Comparison of ENCODE assay signal across 1 cellular context in the genomic region with DNA sequence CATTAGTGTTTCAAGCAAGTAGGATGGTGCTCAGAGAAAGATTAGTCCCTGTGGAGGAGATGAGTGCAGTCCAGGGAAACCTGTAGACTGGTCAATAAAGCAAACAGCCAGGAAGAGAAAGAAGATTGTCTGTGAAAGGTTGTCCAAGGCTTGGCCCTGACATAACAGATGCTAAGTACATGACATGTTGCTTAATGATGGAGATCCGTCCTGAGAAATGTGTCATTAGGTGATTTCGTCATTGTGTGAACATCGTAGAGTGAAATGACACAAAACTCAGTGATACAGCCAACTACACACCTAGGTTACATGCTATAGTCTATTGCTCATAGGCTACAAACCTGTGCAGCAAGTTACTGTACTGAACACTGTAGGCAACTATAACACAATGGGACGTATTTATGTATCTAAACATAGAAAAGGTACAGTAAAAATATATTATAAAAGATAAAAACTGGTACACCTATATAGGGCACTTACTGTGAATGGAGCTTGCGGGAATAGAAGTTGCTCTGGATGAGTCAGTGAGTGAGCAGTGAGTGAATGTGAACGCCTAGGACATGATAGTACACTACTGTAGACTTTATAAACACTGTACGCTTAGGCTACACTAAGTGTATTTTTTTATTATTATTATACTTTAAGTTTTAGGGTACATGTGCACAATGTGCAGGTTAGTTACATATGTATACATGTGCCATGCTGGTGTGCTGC.
TF ChIP-seq lines count a peak whose summit lies in the region.

No MANE protein-coding gene starts in this region.

TF ChIP-seq in HepG2, 621 proteins besides CTCF, POLR2A, EP300 and RAD21 (continued from another document and continues in another):
- TF ChIP-seq, protein P1, sequence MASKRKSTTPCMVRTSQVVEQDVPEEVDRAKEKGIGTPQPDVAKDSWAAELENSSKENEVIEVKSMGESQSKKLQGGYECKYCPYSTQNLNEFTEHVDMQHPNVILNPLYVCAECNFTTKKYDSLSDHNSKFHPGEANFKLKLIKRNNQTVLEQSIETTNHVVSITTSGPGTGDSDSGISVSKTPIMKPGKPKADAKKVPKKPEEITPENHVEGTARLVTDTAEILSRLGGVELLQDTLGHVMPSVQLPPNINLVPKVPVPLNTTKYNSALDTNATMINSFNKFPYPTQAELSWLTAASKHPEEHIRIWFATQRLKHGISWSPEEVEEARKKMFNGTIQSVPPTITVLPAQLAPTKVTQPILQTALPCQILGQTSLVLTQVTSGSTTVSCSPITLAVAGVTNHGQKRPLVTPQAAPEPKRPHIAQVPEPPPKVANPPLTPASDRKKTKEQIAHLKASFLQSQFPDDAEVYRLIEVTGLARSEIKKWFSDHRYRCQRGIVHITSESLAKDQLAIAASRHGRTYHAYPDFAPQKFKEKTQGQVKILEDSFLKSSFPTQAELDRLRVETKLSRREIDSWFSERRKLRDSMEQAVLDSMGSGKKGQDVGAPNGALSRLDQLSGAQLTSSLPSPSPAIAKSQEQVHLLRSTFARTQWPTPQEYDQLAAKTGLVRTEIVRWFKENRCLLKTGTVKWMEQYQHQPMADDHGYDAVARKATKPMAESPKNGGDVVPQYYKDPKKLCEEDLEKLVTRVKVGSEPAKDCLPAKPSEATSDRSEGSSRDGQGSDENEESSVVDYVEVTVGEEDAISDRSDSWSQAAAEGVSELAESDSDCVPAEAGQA (IDR thresholded peaks at IDR 0.05; ENCODE audit: low read depth): no peak
- TF ChIP-seq, protein P1 (CRISPR knock-in tag; IDR thresholded peaks at IDR 0.05; ENCODE audit: borderline replicate concordance): no peak
- TF ChIP-seq ZNF484 (CRISPR knock-in tag; IDR thresholded peaks at IDR 0.05; ENCODE audit: borderline replicate concordance, low read depth): no peak
- no peak for TF ChIP-seq IRF2 (CRISPR knock-in tag; IDR thresholded peaks at IDR 0.05)
- no peak for TF ChIP-seq ARID2 (CRISPR knock-in tag; IDR thresholded peaks at IDR 0.05; ENCODE audit: borderline replicate concordance)
- no peak for TF ChIP-seq ZNF878 (CRISPR knock-in tag; IDR thresholded peaks at IDR 0.05)
- TF ChIP-seq, protein P2, sequence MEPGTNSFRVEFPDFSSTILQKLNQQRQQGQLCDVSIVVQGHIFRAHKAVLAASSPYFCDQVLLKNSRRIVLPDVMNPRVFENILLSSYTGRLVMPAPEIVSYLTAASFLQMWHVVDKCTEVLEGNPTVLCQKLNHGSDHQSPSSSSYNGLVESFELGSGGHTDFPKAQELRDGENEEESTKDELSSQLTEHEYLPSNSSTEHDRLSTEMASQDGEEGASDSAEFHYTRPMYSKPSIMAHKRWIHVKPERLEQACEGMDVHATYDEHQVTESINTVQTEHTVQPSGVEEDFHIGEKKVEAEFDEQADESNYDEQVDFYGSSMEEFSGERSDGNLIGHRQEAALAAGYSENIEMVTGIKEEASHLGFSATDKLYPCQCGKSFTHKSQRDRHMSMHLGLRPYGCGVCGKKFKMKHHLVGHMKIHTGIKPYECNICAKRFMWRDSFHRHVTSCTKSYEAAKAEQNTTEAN (CRISPR knock-in tag; conservative IDR thresholded peaks at IDR 0.05): no peak
- no peak for TF ChIP-seq KLF6 (CRISPR knock-in tag; IDR thresholded peaks at IDR 0.05)
- TF ChIP-seq HES4 (CRISPR knock-in tag; IDR thresholded peaks at IDR 0.05; ENCODE audit: borderline replicate concordance): no peak
- TF ChIP-seq, protein P3, sequence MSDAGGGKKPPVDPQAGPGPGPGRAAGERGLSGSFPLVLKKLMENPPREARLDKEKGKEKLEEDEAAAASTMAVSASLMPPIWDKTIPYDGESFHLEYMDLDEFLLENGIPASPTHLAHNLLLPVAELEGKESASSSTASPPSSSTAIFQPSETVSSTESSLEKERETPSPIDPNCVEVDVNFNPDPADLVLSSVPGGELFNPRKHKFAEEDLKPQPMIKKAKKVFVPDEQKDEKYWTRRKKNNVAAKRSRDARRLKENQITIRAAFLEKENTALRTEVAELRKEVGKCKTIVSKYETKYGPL (CRISPR knock-in tag; IDR thresholded peaks at IDR 0.05): no peak
- no peak for TF ChIP-seq ZNF292 (CRISPR knock-in tag; IDR thresholded peaks at IDR 0.05; ENCODE audit: borderline replicate concordance, low read depth)
- no peak for TF ChIP-seq NFKBIZ (CRISPR knock-in tag; IDR thresholded peaks at IDR 0.05)
- no peak for TF ChIP-seq SCMH1 (CRISPR knock-in tag; IDR thresholded peaks at IDR 0.05; ENCODE audit: borderline replicate concordance)
- no peak for TF ChIP-seq ZNF674 (CRISPR knock-in tag; IDR thresholded peaks at IDR 0.05; ENCODE audit: low read depth)
- 0 out of 2 replicates have a peak, but pooled peaks have one; percentile 20 for TF ChIP-seq HNF4A (CRISPR knock-in tag; IDR thresholded peaks at IDR 0.05)
- TF ChIP-seq, protein P4, sequence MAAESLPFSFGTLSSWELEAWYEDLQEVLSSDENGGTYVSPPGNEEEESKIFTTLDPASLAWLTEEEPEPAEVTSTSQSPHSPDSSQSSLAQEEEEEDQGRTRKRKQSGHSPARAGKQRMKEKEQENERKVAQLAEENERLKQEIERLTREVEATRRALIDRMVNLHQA (CRISPR knock-in tag; IDR thresholded peaks at IDR 0.05): no peak
- no peak for TF ChIP-seq BRCA1 (CRISPR knock-in tag; IDR thresholded peaks at IDR 0.05)
- no peak for TF ChIP-seq ZNF10 (CRISPR knock-in tag; IDR thresholded peaks at IDR 0.05; ENCODE audit: borderline replicate concordance, low read depth)
- TF ChIP-seq, protein P5, sequence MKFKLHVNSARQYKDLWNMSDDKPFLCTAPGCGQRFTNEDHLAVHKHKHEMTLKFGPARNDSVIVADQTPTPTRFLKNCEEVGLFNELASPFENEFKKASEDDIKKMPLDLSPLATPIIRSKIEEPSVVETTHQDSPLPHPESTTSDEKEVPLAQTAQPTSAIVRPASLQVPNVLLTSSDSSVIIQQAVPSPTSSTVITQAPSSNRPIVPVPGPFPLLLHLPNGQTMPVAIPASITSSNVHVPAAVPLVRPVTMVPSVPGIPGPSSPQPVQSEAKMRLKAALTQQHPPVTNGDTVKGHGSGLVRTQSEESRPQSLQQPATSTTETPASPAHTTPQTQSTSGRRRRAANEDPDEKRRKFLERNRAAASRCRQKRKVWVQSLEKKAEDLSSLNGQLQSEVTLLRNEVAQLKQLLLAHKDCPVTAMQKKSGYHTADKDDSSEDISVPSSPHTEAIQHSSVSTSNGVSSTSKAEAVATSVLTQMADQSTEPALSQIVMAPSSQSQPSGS (CRISPR knock-in tag; IDR thresholded peaks at IDR 0.05): no peak
- TF ChIP-seq, protein P6, sequence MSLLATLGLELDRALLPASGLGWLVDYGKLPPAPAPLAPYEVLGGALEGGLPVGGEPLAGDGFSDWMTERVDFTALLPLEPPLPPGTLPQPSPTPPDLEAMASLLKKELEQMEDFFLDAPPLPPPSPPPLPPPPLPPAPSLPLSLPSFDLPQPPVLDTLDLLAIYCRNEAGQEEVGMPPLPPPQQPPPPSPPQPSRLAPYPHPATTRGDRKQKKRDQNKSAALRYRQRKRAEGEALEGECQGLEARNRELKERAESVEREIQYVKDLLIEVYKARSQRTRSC (CRISPR knock-in tag; IDR thresholded peaks at IDR 0.05; ENCODE audit: low read depth): no peak
- TF ChIP-seq, protein P7, sequence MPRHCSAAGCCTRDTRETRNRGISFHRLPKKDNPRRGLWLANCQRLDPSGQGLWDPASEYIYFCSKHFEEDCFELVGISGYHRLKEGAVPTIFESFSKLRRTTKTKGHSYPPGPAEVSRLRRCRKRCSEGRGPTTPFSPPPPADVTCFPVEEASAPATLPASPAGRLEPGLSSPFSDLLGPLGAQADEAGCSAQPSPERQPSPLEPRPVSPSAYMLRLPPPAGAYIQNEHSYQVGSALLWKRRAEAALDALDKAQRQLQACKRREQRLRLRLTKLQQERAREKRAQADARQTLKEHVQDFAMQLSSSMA (CRISPR knock-in tag; IDR thresholded peaks at IDR 0.05): no peak
- no peak for TF ChIP-seq ZFP82 (CRISPR knock-in tag; IDR thresholded peaks at IDR 0.05; ENCODE audit: borderline replicate concordance)
- TF ChIP-seq ZNF780A (CRISPR knock-in tag; IDR thresholded peaks at IDR 0.05): no peak
- TF ChIP-seq ZNF101 (CRISPR knock-in tag; IDR thresholded peaks at IDR 0.05; ENCODE audit: borderline replicate concordance, low read depth): no peak
- TF ChIP-seq ZBTB42 (CRISPR knock-in tag; IDR thresholded peaks at IDR 0.05): no peak
- no peak for TF ChIP-seq ZFAT (CRISPR knock-in tag; conservative IDR thresholded peaks at IDR 0.05)
- TF ChIP-seq, protein P8, sequence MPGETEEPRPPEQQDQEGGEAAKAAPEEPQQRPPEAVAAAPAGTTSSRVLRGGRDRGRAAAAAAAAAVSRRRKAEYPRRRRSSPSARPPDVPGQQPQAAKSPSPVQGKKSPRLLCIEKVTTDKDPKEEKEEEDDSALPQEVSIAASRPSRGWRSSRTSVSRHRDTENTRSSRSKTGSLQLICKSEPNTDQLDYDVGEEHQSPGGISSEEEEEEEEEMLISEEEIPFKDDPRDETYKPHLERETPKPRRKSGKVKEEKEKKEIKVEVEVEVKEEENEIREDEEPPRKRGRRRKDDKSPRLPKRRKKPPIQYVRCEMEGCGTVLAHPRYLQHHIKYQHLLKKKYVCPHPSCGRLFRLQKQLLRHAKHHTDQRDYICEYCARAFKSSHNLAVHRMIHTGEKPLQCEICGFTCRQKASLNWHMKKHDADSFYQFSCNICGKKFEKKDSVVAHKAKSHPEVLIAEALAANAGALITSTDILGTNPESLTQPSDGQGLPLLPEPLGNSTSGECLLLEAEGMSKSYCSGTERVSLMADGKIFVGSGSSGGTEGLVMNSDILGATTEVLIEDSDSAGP (CRISPR knock-in tag; IDR thresholded peaks at IDR 0.05; ENCODE audit: borderline replicate concordance): no peak
- TF ChIP-seq FLYWCH1 (CRISPR knock-in tag; IDR thresholded peaks at IDR 0.05): no peak
- TF ChIP-seq SNAPC2 (CRISPR knock-in tag; IDR thresholded peaks at IDR 0.05): no peak
- TF ChIP-seq ZMYM4 (CRISPR knock-in tag; IDR thresholded peaks at IDR 0.05): no peak
- no peak for TF ChIP-seq ZNF530 (CRISPR knock-in tag; IDR thresholded peaks at IDR 0.05; ENCODE audit: low read depth)
- TF ChIP-seq, protein P9, sequence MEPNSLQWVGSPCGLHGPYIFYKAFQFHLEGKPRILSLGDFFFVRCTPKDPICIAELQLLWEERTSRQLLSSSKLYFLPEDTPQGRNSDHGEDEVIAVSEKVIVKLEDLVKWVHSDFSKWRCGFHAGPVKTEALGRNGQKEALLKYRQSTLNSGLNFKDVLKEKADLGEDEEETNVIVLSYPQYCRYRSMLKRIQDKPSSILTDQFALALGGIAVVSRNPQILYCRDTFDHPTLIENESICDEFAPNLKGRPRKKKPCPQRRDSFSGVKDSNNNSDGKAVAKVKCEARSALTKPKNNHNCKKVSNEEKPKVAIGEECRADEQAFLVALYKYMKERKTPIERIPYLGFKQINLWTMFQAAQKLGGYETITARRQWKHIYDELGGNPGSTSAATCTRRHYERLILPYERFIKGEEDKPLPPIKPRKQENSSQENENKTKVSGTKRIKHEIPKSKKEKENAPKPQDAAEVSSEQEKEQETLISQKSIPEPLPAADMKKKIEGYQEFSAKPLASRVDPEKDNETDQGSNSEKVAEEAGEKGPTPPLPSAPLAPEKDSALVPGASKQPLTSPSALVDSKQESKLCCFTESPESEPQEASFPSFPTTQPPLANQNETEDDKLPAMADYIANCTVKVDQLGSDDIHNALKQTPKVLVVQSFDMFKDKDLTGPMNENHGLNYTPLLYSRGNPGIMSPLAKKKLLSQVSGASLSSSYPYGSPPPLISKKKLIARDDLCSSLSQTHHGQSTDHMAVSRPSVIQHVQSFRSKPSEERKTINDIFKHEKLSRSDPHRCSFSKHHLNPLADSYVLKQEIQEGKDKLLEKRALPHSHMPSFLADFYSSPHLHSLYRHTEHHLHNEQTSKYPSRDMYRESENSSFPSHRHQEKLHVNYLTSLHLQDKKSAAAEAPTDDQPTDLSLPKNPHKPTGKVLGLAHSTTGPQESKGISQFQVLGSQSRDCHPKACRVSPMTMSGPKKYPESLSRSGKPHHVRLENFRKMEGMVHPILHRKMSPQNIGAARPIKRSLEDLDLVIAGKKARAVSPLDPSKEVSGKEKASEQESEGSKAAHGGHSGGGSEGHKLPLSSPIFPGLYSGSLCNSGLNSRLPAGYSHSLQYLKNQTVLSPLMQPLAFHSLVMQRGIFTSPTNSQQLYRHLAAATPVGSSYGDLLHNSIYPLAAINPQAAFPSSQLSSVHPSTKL (CRISPR knock-in tag; IDR thresholded peaks at IDR 0.05): peak; percentile 60; the same call in 1 of the 2 replicates
- TF ChIP-seq SAFB2 (CRISPR knock-in tag; IDR thresholded peaks at IDR 0.05; ENCODE audit: borderline replicate concordance, low read depth): no peak
- TF ChIP-seq GFI1 (CRISPR knock-in tag; IDR thresholded peaks at IDR 0.05; ENCODE audit: borderline replicate concordance): no peak
- no peak for TF ChIP-seq ZNF761 (CRISPR knock-in tag; conservative IDR thresholded peaks at IDR 0.05)
- no peak for TF ChIP-seq DR1 (CRISPR knock-in tag; IDR thresholded peaks at IDR 0.05)
- TF ChIP-seq, protein P10, sequence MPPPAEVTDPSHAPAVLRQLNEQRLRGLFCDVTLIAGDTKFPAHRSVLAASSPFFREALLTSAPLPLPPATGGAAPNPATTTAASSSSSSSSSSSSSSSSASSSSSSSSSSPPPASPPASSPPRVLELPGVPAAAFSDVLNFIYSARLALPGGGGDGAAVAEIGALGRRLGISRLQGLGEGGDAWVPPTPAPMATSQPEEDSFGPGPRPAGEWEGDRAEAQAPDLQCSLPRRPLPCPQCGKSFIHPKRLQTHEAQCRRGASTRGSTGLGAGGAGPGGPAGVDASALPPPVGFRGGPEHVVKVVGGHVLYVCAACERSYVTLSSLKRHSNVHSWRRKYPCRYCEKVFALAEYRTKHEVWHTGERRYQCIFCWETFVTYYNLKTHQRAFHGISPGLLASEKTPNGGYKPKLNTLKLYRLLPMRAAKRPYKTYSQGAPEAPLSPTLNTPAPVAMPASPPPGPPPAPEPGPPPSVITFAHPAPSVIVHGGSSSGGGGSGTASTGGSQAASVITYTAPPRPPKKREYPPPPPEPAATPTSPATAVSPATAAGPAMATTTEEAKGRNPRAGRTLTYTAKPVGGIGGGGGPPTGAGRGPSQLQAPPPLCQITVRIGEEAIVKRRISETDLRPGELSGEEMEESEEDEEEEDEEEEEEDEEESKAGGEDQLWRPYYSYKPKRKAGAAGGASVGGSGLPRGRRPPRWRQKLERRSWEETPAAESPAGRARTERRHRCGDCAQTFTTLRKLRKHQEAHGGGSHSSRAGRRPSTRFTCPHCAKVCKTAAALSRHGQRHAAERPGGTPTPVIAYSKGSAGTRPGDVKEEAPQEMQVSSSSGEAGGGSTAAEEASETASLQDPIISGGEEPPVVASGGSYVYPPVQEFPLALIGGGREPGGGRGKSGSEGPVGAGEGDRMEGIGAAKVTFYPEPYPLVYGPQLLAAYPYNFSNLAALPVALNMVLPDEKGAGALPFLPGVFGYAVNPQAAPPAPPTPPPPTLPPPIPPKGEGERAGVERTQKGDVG (CRISPR knock-in tag; IDR thresholded peaks at IDR 0.05; ENCODE audit: borderline replicate concordance): no peak
- no peak for TF ChIP-seq BHLHE40 (IDR thresholded peaks at IDR 0.05; ENCODE audit: low read length)
